ENCODE assay signal across 7 cellular contexts in genomic region chr5:128635379-128635778, GRCh38.
"Had no signal": no experiment of that assay in that cellular context is flagged by ENCODE, and none has a peak within 500 bp of the region (broad histone marks: within the 10 kb centered on the region; RNA-seq: fewer than 3 reads in every experiment).

No MANE protein-coding gene starts in this region.

- H3K4me2 ChIP-seq: GM23338, KMS-11 had no signal

- H3K27ac ChIP-seq: KMS-11 had no signal

- H2AFZ ChIP-seq: GM23338 had no signal

- FAIRE-seq: H1, H54 had no signal

- ATAC-seq: GM23338 had no signal

- DNase-seq: H9, HCEC 1CT, KBM-7 had no signal

- H3K4me3 ChIP-seq: GM23338 had no signal

- H3K9ac ChIP-seq: KMS-11 had no signal
